ENCODE assay signal across 10 cellular contexts in genomic region chr2:69381337-69381737, GRCh38. TPM values are rescaled to one million over a fixed set of nuclear protein-coding genes. Genes with fewer than 3 reads are reported as not detected.
DNase-seq lines count a peak whose midpoint lies in the region; ATAC-seq and TF ChIP-seq lines count a peak whose summit lies in the region.
"Had no signal": no experiment of that assay in that cellular context is flagged by ENCODE, and none has a peak within 500 bp of the region (broad histone marks: within the 10 kb centered on the region; RNA-seq: fewer than 3 reads in every experiment).

No MANE protein-coding gene starts in this region.

- DNase-seq in activated CD4-positive, CD25-positive, alpha-beta regulatory T cell (lab: John Stamatoyannopoulos, UW) = no peak
- peak; percentile 33 for DNase-seq in MG63
- DNase-seq in brain microvascular endothelial cell = peak; percentile 29
- no peak for DNase-seq in sciatic nerve (ENCODE audit: low spot score)
- DNase-seq in NCI-H524 (lab: John Stamatoyannopoulos, UW) = no peak
- no peak for DNase-seq in NCI-H128 (lab: John Stamatoyannopoulos, UW; ENCODE audit: unreplicated experiment)
- DNase-seq: NCI-H2029 had no signal

- intact Hi-C loops in sciatic nerve (cut with DNase I) = no loop called here

- H3K36me3 ChIP-seq in MG63 (peaks cover 25% of the 10 kb centered on the region), brain microvascular endothelial cell (replicated peaks) (peaks cover 8% of the 10 kb centered on the region)

- no peak for TF ChIP-seq CTCF in brain microvascular endothelial cell (IDR thresholded peaks at IDR 0.05; ENCODE audit: low read depth, low read length, missing control alignments)

- H3K27me3 ChIP-seq in MG63 (no peaks in the 10 kb centered on the region), brain microvascular endothelial cell (replicated peaks) (no peaks in the 10 kb centered on the region)

- H3K9me3 ChIP-seq in MG63 = no peaks in the 10 kb centered on the region

- ATAC-seq in activated CD4-positive, CD25-positive, alpha-beta regulatory T cell treated with anti-CD3 and anti-CD28 coated beads, Interleukin-2, amount 50 U/mL, for 24 hours = peak; percentile 73 to 83
- ATAC-seq in sciatic nerve (peak; percentile 38), HG03097 (IDR thresholded peaks at IDR 0.05; ENCODE audit: low FRiP score, unreplicated experiment) (no peak)
- ATAC-seq: Right ventricle myocardium inferior had no signal

- no peak overlapping the region for H3K4me3 ChIP-seq in MG63
- H3K4me3 ChIP-seq in brain microvascular endothelial cell (ENCODE audit: low read depth, low read length) = no peak overlapping the region

- in situ Hi-C loops in brain microvascular endothelial cell (cut with HindIII; ENCODE audit: low pct_ligation_motif_present, low sequenced_read_pairs) = no loop called here

- peak overlapping the region; percentile 39 for H3K27ac ChIP-seq in brain microvascular endothelial cell

RNA-seq across cellular contexts. Expression of gene GFPT1, which starts 5.7 kb away (rescaled TPM):
- 14.7 and 16.7 TPM in 2 replicates for total RNA-seq in MG63 (2014; rRNA removed; shearing (Covaris generic); ENCODE audit: low replicate concordance)
- 45.0 TPM for total RNA-seq in sciatic nerve

RNA-seq across cellular contexts. Expression of gene NFU1, which starts 55.9 kb away (rescaled TPM):
- 49.4 and 56.5 TPM in 2 replicates for total RNA-seq in MG63 (2014; rRNA removed; shearing (Covaris generic); ENCODE audit: low replicate concordance)
- 35.5 TPM for total RNA-seq in sciatic nerve

Comparison
In these comparisons a context has a peak if more than half of its experiments do, and no peak if none do; other contexts are left out.
1. DNase-seq: peak in MG63 (single experiment) and brain microvascular endothelial cell (single experiment); none in activated CD4-positive, CD25-positive, alpha-beta regulatory T cell (0 of 4), sciatic nerve (single experiment), NCI-H524 (0 of 2) and NCI-H128 (single experiment).